Comparison of ENCODE assay signal across 6 cellular contexts in the genomic region with DNA sequence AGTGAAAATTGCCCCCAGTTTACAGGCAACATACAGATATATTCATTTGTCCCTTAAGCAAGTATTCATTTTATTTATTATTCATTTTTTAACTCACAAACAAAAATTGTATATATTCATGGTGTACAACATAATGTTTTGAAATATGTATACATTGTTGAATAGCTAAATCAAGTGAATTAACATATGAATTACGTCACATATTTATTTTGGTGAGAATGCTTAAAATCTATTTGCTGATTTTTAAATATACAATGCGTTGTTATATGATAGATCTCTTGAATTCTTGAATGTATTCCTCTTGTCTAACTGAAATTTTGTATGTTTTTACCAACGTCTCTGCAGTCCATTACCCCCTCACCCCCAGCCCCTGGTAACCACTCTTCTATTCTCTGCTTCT.
"Had no signal": no experiment of that assay in that cellular context is flagged by ENCODE, and none has a peak within 500 bp of the region (broad histone marks: within the 10 kb centered on the region; RNA-seq: fewer than 3 reads in every experiment).

No MANE protein-coding gene starts in this region.

- H3K27ac ChIP-seq: HL-60, KMS-11 had no signal

- ATAC-seq: K562 had no signal

- H3K4me3 ChIP-seq: K562 had no signal

- DNase-seq: IMR-90, KBM-7, KG1 had no signal

- H3K9ac ChIP-seq: KMS-11 had no signal

- FAIRE-seq: K562 had no signal

- H3K4me2 ChIP-seq: KMS-11 had no signal
